15 cellular contexts compared by ENCODE assay signal in the genomic region with DNA sequence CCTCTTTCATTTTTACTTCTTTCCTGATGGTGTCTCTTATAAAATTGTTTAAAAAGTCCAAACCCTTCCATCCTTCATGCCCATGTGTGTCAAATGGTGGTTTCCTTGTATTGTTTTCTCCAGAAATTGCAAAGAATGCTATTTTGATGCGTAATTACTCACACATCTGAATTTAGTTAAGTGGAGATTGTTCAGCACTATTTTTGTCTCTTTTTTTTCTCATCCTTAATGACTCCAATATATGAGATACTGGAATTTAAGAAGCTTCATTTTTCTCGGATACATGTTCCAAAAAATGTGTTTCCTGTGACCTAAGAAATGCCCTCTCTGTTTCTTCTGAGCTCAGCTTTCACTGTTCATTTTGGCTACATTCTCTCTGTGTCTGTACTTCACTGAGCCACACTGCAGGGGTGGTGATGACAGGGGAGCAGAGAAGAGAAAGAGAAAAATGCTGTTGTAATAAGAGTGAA.
DNase-seq lines count a peak whose midpoint lies in the region; ATAC-seq, FAIRE-seq and TF ChIP-seq lines count a peak whose summit lies in the region.
"Had no signal": no experiment of that assay in that cellular context is flagged by ENCODE, and none has a peak within 500 bp of the region (broad histone marks: within the 10 kb centered on the region; RNA-seq: fewer than 3 reads in every experiment).

No MANE protein-coding gene starts in this region.

- H3K4me1 ChIP-seq in right lobe of liver (no peaks in the 10 kb centered on the region), HepG2 (ENCODE audit: insufficient read depth, low read length) (no peaks in the 10 kb centered on the region)
- H3K4me1 ChIP-seq: A549 had no signal

- TF ChIP-seq RAD21 in HepG2 (CRISPR knock-in tag; IDR thresholded peaks at IDR 0.05): no peak

- POLR2A ChIA-PET in HepG2 (lab: Yijun Ruan, JAX): no interaction called here
- POLR2A ChIA-PET in activated CD8-positive, alpha-beta T cell treated with anti-CD3 and anti-CD28 coated beads, Interleukin-2, amount 10 ng/mL, durations not matched to agents 7 days and 5 days (lab: Charles Lee): no interaction called here

- no peak for TF ChIP-seq CTCF in right lobe of liver (IDR thresholded peaks at IDR 0.05)
- no peak for TF ChIP-seq CTCF in HepG2 (CRISPR knock-in tag; IDR thresholded peaks at IDR 0.05)
- peak in 1 of 56 donors; percentile 16 for TF ChIP-seq CTCF in dorsolateral prefrontal cortex (IDR thresholded peaks at IDR 0.05 in 54 of 56, conservative IDR thresholded peaks at IDR 0.05 in 2 of 56; ENCODE audit: low read depth in 1 of 56, partially characterized antibody in 56 of 56)
- no peak for TF ChIP-seq CTCF in mesothelial cell of epicardium (IDR thresholded peaks at IDR 0.05; ENCODE audit: unreplicated experiment)

- TF ChIP-seq POLR2A in right lobe of liver (IDR thresholded peaks at IDR 0.05): no peak
- no peak for TF ChIP-seq POLR2A in HepG2 (IDR thresholded peaks at IDR 0.05; ENCODE audit: insufficient read depth in 1 of 2, low read depth in 2 of 2, low read length in 2 of 2)

- H2AFZ ChIP-seq in HepG2 (ENCODE audit: low read length): no peak overlapping the region

- H3K27ac ChIP-seq in right lobe of liver (no peak overlapping the region), HepG2 (ENCODE audit: extremely low read length, insufficient read depth, low read length) (no peak overlapping the region), dorsolateral prefrontal cortex (peak overlapping the region; percentile 7 to 90 (median 77)), layer of hippocampus (ENCODE audit: low read depth, low read length) (peak overlapping the region; percentile 32)
- H3K27ac ChIP-seq: A549, coronary artery, esophagus squamous epithelium had no signal

- H3K79me2 ChIP-seq in HepG2 (ENCODE audit: insufficient read depth, low read length): no peaks in the 10 kb centered on the region

- no peak overlapping the region for H3K4me3 Mint-ChIP-seq in activated CD8-positive, alpha-beta T cell treated with anti-CD3 and anti-CD28 coated beads, Interleukin-2, amount 10 ng/mL, durations not matched to agents 7 days and 5 days
- no peak overlapping the region for H3K4me3 Mint-ChIP-seq in mesothelial cell of epicardium
- H3K4me3 Mint-ChIP-seq: activated CD4-positive, alpha-beta T cell treated with anti-CD3 and anti-CD28 coated beads, Interleukin-2, amount 10 ng/mL, durations not matched to agents 24 days and 14 days; activated naive CD8-positive, alpha-beta T cell treated with anti-CD3 and anti-CD28 coated beads, Interleukin-2, amount 50 U/mL, for 24 hours had no signal

- TF ChIP-seq EP300 in HepG2 (IDR thresholded peaks at IDR 0.05; ENCODE audit: low read depth in 2 of 2, low read length in 2 of 2): no peak
- no peak for TF ChIP-seq EP300 in HepG2 (CRISPR knock-in tag; IDR thresholded peaks at IDR 0.05; ENCODE audit: borderline replicate concordance)

- no peaks in the 10 kb centered on the region for H4K20me1 ChIP-seq in HepG2 (ENCODE audit: insufficient read depth, low read length)

- BruUV-seq in HepG2 (replicated peaks; lab: Mats Ljungman, UMichigan): no TSS peak

- no peak for FAIRE-seq in HepG2 (lab: Jason Lieb, UNC)

- no peak overlapping the region for H3K4me3 ChIP-seq in right lobe of liver
- H3K4me3 ChIP-seq in HepG2 (replicated peaks in 1 of 3; ENCODE audit: insufficient read depth in 1 of 3, low read depth in 2 of 3, low read length in 3 of 3): no peak overlapping the region
- H3K4me3 ChIP-seq in dorsolateral prefrontal cortex: peak overlapping the region in 1 of 59 donors; percentile 2
- H3K4me3 ChIP-seq: A549, coronary artery, esophagus squamous epithelium had no signal

- CTCF ChIA-PET in HepG2 (lab: Yijun Ruan, JAX; ENCODE audit: low intra/inter-chr PET ratio, low total read pairs): interaction anchor here (1.5 kb wide), 1 partner anchor 876 kb away, joined by 9 read pairs; no protein-coding TSS in a partner anchor
- CTCF ChIA-PET in activated CD8-positive, alpha-beta T cell treated with anti-CD3 and anti-CD28 coated beads, Interleukin-2, amount 10 ng/mL, durations not matched to agents 7 days and 5 days (lab: Charles Lee): no interaction called here

- H3K36me3 Mint-ChIP-seq in activated CD8-positive, alpha-beta T cell treated with anti-CD3 and anti-CD28 coated beads, Interleukin-2, amount 10 ng/mL, durations not matched to agents 7 days and 5 days (ENCODE audit: low read depth): no peaks in the 10 kb centered on the region
- no peaks in the 10 kb centered on the region for H3K36me3 Mint-ChIP-seq in mesothelial cell of epicardium

- H3K27me3 ChIP-seq in right lobe of liver (no peaks in the 10 kb centered on the region), HepG2 (ENCODE audit: control insufficient read depth in 1 of 2, insufficient read depth in 2 of 2, low read length in 2 of 2) (no peaks in the 10 kb centered on the region), dorsolateral prefrontal cortex (no peaks in the 10 kb centered on the region), layer of hippocampus (ENCODE audit: control insufficient read depth, insufficient read depth, low read length) (no peaks in the 10 kb centered on the region)
- H3K27me3 ChIP-seq: esophagus squamous epithelium had no signal

- no peak overlapping the region for H3K9ac ChIP-seq in HepG2 (ENCODE audit: insufficient read depth, low read depth, low read length)

- H3K9me3 Mint-ChIP-seq in activated CD8-positive, alpha-beta T cell treated with anti-CD3 and anti-CD28 coated beads, Interleukin-2, amount 10 ng/mL, durations not matched to agents 7 days and 5 days (ENCODE audit: insufficient read depth): no peaks in the 10 kb centered on the region
- no peaks in the 10 kb centered on the region for H3K9me3 Mint-ChIP-seq in mesothelial cell of epicardium
- H3K9me3 Mint-ChIP-seq: activated CD4-positive, alpha-beta T cell treated with anti-CD3 and anti-CD28 coated beads, Interleukin-2, amount 10 ng/mL, durations not matched to agents 24 days and 14 days; activated naive CD8-positive, alpha-beta T cell treated with anti-CD3 and anti-CD28 coated beads, Interleukin-2, amount 50 U/mL, for 24 hours had no signal

- H3K4me2 ChIP-seq in HepG2 (ENCODE audit: low read depth, low read length): no peak overlapping the region
- H3K4me2 ChIP-seq: A549 had no signal

- 28% methylated on average over 2 of the region's 2 CpGs for WGBS in right lobe of liver (ENCODE audit: insufficient coverage, low coverage, low lambda C conversion rate, missing lambda C conversion rate)
- 3% methylated on average over 2 of the region's 2 CpGs for WGBS in HepG2 (ENCODE audit: low lambda C conversion rate)

- H3K36me3 ChIP-seq in right lobe of liver: no peaks in the 10 kb centered on the region
- no peaks in the 10 kb centered on the region for H3K36me3 ChIP-seq in HepG2 (replicated peaks in 1 of 2; ENCODE audit: control insufficient read depth in 1 of 2, insufficient read depth in 2 of 2, low read length in 2 of 2)
- H3K36me3 ChIP-seq: esophagus squamous epithelium had no signal

- H3K4me1 Mint-ChIP-seq in activated CD8-positive, alpha-beta T cell treated with anti-CD3 and anti-CD28 coated beads, Interleukin-2, amount 10 ng/mL, durations not matched to agents 7 days and 5 days (ENCODE audit: low read depth): no peaks in the 10 kb centered on the region
- H3K4me1 Mint-ChIP-seq in mesothelial cell of epicardium: peaks cover 23% of the 10 kb centered on the region
- H3K4me1 Mint-ChIP-seq: activated CD4-positive, alpha-beta T cell treated with anti-CD3 and anti-CD28 coated beads, Interleukin-2, amount 10 ng/mL, durations not matched to agents 24 days and 14 days; activated naive CD8-positive, alpha-beta T cell treated with anti-CD3 and anti-CD28 coated beads, Interleukin-2, amount 50 U/mL, for 24 hours had no signal

- in situ Hi-C loops in HepG2 (cut with HindIII; ENCODE audit: extremely low pct_ligation_motif_present, low pct_unique_long_range_greater_than_20kb): loop anchor here (25.0 kb wide), 1 partner anchor 884 kb away; no protein-coding TSS in a partner anchor

- no peak overlapping the region for H3K27ac Mint-ChIP-seq in activated CD8-positive, alpha-beta T cell treated with anti-CD3 and anti-CD28 coated beads, Interleukin-2, amount 10 ng/mL, durations not matched to agents 7 days and 5 days
- H3K27ac Mint-ChIP-seq in mesothelial cell of epicardium: no peak overlapping the region
- H3K27ac Mint-ChIP-seq: activated CD4-positive, alpha-beta T cell treated with anti-CD3 and anti-CD28 coated beads, Interleukin-2, amount 10 ng/mL, durations not matched to agents 24 days and 14 days; activated naive CD8-positive, alpha-beta T cell treated with anti-CD3 and anti-CD28 coated beads, Interleukin-2, amount 50 U/mL, for 24 hours had no signal

- intact Hi-C loops in right lobe of liver (cut with DNase I) (no loop called here), HepG2 (cut with micrococcal nuclease; ENCODE audit: unreplicated experiment) (loop anchor here (1.0 to 5.0 kb wide), 4 partner anchors 83 to 875 kb away; no protein-coding TSS in a partner anchor), dorsolateral prefrontal cortex (cut with DNase I) (loop anchor here (2.0 to 10.0 kb wide), 4 partner anchors 107 to 799 kb away; partner anchors contain the start of gene DIPK2A (in 1 of the 2))

- H3K9me3 ChIP-seq in right lobe of liver (no peaks in the 10 kb centered on the region), HepG2 (ENCODE audit: low read length) (no peaks in the 10 kb centered on the region)
- H3K9me3 ChIP-seq: A549, esophagus squamous epithelium had no signal

- ATAC-seq in right lobe of liver (peak in 3 of 4 donors; percentile 48 to 80 (median 54)), HepG2 (no peak)
- ATAC-seq in activated CD8-positive, alpha-beta T cell treated with anti-CD3 and anti-CD28 coated beads, Interleukin-2, amount 10 ng/mL, durations not matched to agents 7 days and 5 days: no peak
- ATAC-seq: activated naive CD8-positive, alpha-beta T cell treated with anti-CD3 and anti-CD28 coated beads, Interleukin-2, amount 50 U/mL, for 24 hours had no signal

- H3K27me3 Mint-ChIP-seq in activated CD8-positive, alpha-beta T cell treated with anti-CD3 and anti-CD28 coated beads, Interleukin-2, amount 10 ng/mL, durations not matched to agents 7 days and 5 days (ENCODE audit: low read depth): no peaks in the 10 kb centered on the region
- no peaks in the 10 kb centered on the region for H3K27me3 Mint-ChIP-seq in mesothelial cell of epicardium (ENCODE audit: low read depth)
- H3K27me3 Mint-ChIP-seq: activated CD4-positive, alpha-beta T cell treated with anti-CD3 and anti-CD28 coated beads, Interleukin-2, amount 10 ng/mL, durations not matched to agents 24 days and 14 days; activated naive CD8-positive, alpha-beta T cell treated with anti-CD3 and anti-CD28 coated beads, Interleukin-2, amount 50 U/mL, for 24 hours had no signal

- DNase-seq in right lobe of liver (no peak), HepG2 (ENCODE audit: low spot score) (no peak), dorsolateral prefrontal cortex (peak in 1 of 10 donors; percentile 32), NCI-H1436 treated with DMSO at 0.1 percent for 48 hours (lab: John Stamatoyannopoulos, UW) (no peak), mesothelial cell of epicardium (ENCODE audit: low spot score in 2 of 2, unreplicated experiment in 2 of 2) (no peak)
- DNase-seq in activated CD8-positive, alpha-beta T cell treated with anti-CD3 and anti-CD28 coated beads, Interleukin-2, amount 10 ng/mL, durations not matched to agents 7 days and 5 days: no peak
- no peak for DNase-seq in activated CD4-positive, alpha-beta T cell treated with anti-CD3 and anti-CD28 coated beads, Interleukin-2, amount 50 U/mL, for 48 hours
- DNase-seq: activated CD4-positive, alpha-beta T cell treated with anti-CD3 and anti-CD28 coated beads, Interleukin-2, amount 10 ng/mL, durations not matched to agents 24 days and 14 days; activated naive CD8-positive, alpha-beta T cell treated with anti-CD3 and anti-CD28 coated beads, Interleukin-2, amount 50 U/mL, for 24 hours; activated T-cell treated with anti-CD3 and anti-CD28 coated beads, Interleukin-2, amount 50 U/mL, for 1 hour; esophagus squamous epithelium; NCI-H1092 treated with DMSO at 0.1 percent for 48 hours had no signal

Comparison
In these comparisons a context has a peak if more than half of its experiments do, and no peak if none do; other contexts are left out.
1. ATAC-seq: peak in right lobe of liver (3 of 4); none in HepG2 (single experiment) and activated CD8-positive, alpha-beta T cell treated with anti-CD3 and anti-CD28 coated beads, Interleukin-2, amount 10 ng/mL, durations not matched to agents 7 days and 5 days (single experiment).
2. intact Hi-C loops: an anchor here in HepG2 (1.0 to 5.0 kb wide) and dorsolateral prefrontal cortex (2.0 to 10.0 kb wide); none called in right lobe of liver.
3. H3K27ac ChIP-seq: peak in dorsolateral prefrontal cortex (59 of 59) and layer of hippocampus (single experiment); none in right lobe of liver (0 of 3) and HepG2 (single experiment).